Comparison of ENCODE assay signal across 8 cellular contexts in the genomic region with DNA sequence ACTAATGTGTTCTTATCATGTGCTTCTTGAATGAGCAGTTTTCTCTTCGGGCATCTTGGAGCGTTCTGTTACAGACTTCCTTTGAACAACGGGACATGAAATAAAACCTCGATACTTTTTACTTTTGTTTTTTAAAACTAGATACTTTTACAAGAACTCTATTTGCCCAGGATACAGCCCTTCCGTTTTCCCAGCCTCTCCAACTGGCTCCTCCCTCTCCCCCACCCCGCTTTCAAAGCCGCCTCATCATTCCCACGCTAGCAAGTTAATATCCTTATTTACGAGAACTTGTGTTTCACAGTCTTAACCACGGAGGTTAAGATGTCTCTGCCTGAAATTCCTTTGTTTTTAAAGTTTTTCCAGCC. TPM values are rescaled to one million over a fixed set of nuclear protein-coding genes. Genes with fewer than 3 reads are reported as not detected.
A peak's percentile ranks its signal among the peaks of the same experiment; 100 is the strongest.
DNase-seq lines count a peak whose midpoint lies in the region; TF ChIP-seq lines count a peak whose summit lies in the region.

No MANE protein-coding gene starts in this region.

- no peaks in the 10 kb centered on the region for H3K36me3 ChIP-seq in cardiac muscle cell

- H3K27me3 ChIP-seq in cardiac muscle cell = no peaks in the 10 kb centered on the region

- H3K27ac Mint-ChIP-seq in activated T-helper 1 cell treated with anti-CD3 and anti-CD28 coated beads, Interleukin-12 subunit alpha, Interleukin-12 subunit beta, Interleukin-2, Interleukin-4 antibody, amounts not matched to agents 30 ng/mL and 10 ng/mL and 1 ng/mL, durations not matched to agents 14 hours and 24 hours and 36 hours = no peak overlapping the region

- H3K27ac ChIP-seq in cardiac muscle cell = peak overlapping the region; percentile 63

- peaks cover 28% of the 10 kb centered on the region for H3K27me3 Mint-ChIP-seq in activated T-helper 1 cell treated with anti-CD3 and anti-CD28 coated beads, Interleukin-12 subunit alpha, Interleukin-12 subunit beta, Interleukin-2, Interleukin-4 antibody, amounts not matched to agents 30 ng/mL and 10 ng/mL and 1 ng/mL, durations not matched to agents 14 hours and 24 hours and 36 hours (ENCODE audit: insufficient read depth)

- DNase-seq in NCI-H1092 treated with DMSO at 0.1 percent for 48 hours (lab: John Stamatoyannopoulos, UW) = peak; percentile 56
- DNase-seq in NCI-H1092 (lab: John Stamatoyannopoulos, UW) = no peak
- DNase-seq in H4 (ENCODE audit: low spot score) = peak; percentile 19
- DNase-seq in NCI-H1105 treated with DMSO at 0.1 percent for 48 hours (lab: John Stamatoyannopoulos, UW) = peak; percentile 74
- DNase-seq in activated T-helper 1 cell treated with anti-CD3 and anti-CD28 coated beads, Interleukin-12 subunit alpha, Interleukin-12 subunit beta, Interleukin-2, Interleukin-4 antibody, amounts not matched to agents 30 ng/mL and 10 ng/mL and 1 ng/mL, durations not matched to agents 14 hours and 24 hours and 36 hours (ENCODE audit: low spot score) = no peak
- DNase-seq in cardiac muscle cell (ENCODE audit: low read depth in 1 of 2, low spot score in 1 of 2) = peak in 1 of 2 donors; percentile 57
- DNase-seq in pons (ENCODE audit: low spot score) = peak; percentile 55
- DNase-seq in islet precursor cell = no peak

- no peaks in the 10 kb centered on the region for H3K4me1 ChIP-seq in cardiac muscle cell (ENCODE audit: low read depth)

- no peaks in the 10 kb centered on the region for H3K9me3 ChIP-seq in cardiac muscle cell (ENCODE audit: low read depth)

- H3K36me3 Mint-ChIP-seq in activated T-helper 1 cell treated with anti-CD3 and anti-CD28 coated beads, Interleukin-12 subunit alpha, Interleukin-12 subunit beta, Interleukin-2, Interleukin-4 antibody, amounts not matched to agents 30 ng/mL and 10 ng/mL and 1 ng/mL, durations not matched to agents 14 hours and 24 hours and 36 hours (ENCODE audit: low read depth) = no peaks in the 10 kb centered on the region

- peak overlapping the region; percentile 88 for H3K4me3 ChIP-seq in cardiac muscle cell

- no peaks in the 10 kb centered on the region for H3K9me3 Mint-ChIP-seq in activated T-helper 1 cell treated with anti-CD3 and anti-CD28 coated beads, Interleukin-12 subunit alpha, Interleukin-12 subunit beta, Interleukin-2, Interleukin-4 antibody, amounts not matched to agents 30 ng/mL and 10 ng/mL and 1 ng/mL, durations not matched to agents 14 hours and 24 hours and 36 hours

- TF ChIP-seq CTCF in cardiac muscle cell (IDR thresholded peaks at IDR 0.05; ENCODE audit: low read depth, low read length) = no peak

- H3K4me3 Mint-ChIP-seq in activated T-helper 1 cell treated with anti-CD3 and anti-CD28 coated beads, Interleukin-12 subunit alpha, Interleukin-12 subunit beta, Interleukin-2, Interleukin-4 antibody, amounts not matched to agents 30 ng/mL and 10 ng/mL and 1 ng/mL, durations not matched to agents 14 hours and 24 hours and 36 hours = peak overlapping the region; percentile 84

- intact Hi-C loops in activated T-helper 1 cell treated with anti-CD3 and anti-CD28 coated beads, Interleukin-12 subunit alpha, Interleukin-12 subunit beta, Interleukin-2, Interleukin-4 antibody, amounts not matched to agents 30 ng/mL and 10 ng/mL and 1 ng/mL, durations not matched to agents 14 hours and 24 hours and 36 hours (cut with micrococcal nuclease) = loop anchor here (5.0 kb wide), 2 partner anchors 1460 to 1555 kb away; a partner anchor contains a TSS

- H3K4me1 Mint-ChIP-seq in activated T-helper 1 cell treated with anti-CD3 and anti-CD28 coated beads, Interleukin-12 subunit alpha, Interleukin-12 subunit beta, Interleukin-2, Interleukin-4 antibody, amounts not matched to agents 30 ng/mL and 10 ng/mL and 1 ng/mL, durations not matched to agents 14 hours and 24 hours and 36 hours (ENCODE audit: low read depth) = peaks cover 16% of the 10 kb centered on the region

RNA-seq across cellular contexts. Expression of a gene that starts 0.3 kb away (rescaled TPM):
- total RNA-seq in H4 (2014; rRNA removed; shearing (Covaris generic)) = 0.97 and 1.6 TPM in 2 replicates
- total RNA-seq in activated T-helper 1 cell treated with anti-CD3 and anti-CD28 coated beads, Interleukin-12 subunit alpha, Interleukin-12 subunit beta, Interleukin-2, Interleukin-4 antibody, amounts not matched to agents 30 ng/mL and 10 ng/mL and 1 ng/mL, durations not matched to agents 14 hours and 24 hours and 36 hours = 0.20 TPM in 1 of 2 replicates, not detected in the other
- total RNA-seq in cardiac muscle cell = 0.14 TPM in 1 of 2 replicates, not detected in the other
- 0.40 TPM in 1 of 2 replicates, not detected in the other for polyA plus RNA-seq in cardiac muscle cell

Comparison
In these comparisons a context has a peak if more than half of its experiments do, and no peak if none do; other contexts are left out.
1. DNase-seq: peak in NCI-H1092 treated with DMSO at 0.1 percent for 48 hours (single experiment), H4 (single experiment), NCI-H1105 treated with DMSO at 0.1 percent for 48 hours (single experiment) and pons (single experiment); none in NCI-H1092 (single experiment), activated T-helper 1 cell treated with anti-CD3 and anti-CD28 coated beads, Interleukin-12 subunit alpha, Interleukin-12 subunit beta, Interleukin-2, Interleukin-4 antibody, amounts not matched to agents 30 ng/mL and 10 ng/mL and 1 ng/mL, durations not matched to agents 14 hours and 24 hours and 36 hours (single experiment) and islet precursor cell (single experiment).